ENCODE assay signal across 10 cellular contexts in the genomic region with DNA sequence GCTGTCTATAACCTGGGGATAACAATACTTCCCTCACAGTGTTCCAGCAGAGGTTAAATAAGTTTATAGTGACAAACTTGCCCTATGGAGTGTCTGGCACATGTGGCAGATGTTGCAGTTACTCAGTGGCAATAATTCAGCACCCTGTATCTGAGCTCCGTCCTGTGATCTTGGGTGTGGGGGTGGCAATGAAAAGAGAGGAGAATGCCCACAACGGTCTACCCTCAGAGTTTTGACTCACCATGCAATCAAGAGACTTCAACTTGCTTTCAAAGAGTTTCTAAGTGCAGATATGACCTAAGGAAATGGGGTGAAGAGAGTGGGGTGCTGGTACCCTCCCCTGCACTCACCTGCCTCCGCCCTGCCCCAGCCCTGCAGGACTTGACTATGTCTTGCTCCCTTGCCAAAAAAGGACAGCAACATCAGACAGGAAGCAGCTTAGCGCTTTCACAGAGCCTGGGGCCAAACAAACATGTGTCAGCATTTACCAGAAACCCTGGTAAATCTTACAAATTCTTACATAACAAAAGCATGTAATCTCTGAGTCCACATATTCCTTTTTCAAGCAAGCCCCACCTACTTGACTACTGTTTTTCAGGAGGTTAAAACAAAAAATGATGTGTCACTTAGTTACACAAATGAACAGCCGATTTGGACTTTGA.
DNase-seq lines count a peak whose midpoint lies in the region; ATAC-seq, FAIRE-seq and TF ChIP-seq lines count a peak whose summit lies in the region.
"Had no signal": no experiment of that assay in that cellular context is flagged by ENCODE, and none has a peak within 500 bp of the region (broad histone marks: within the 10 kb centered on the region; RNA-seq: fewer than 3 reads in every experiment).

No MANE protein-coding gene starts in this region.

- 49 to 55% methylated on average over 5 of the region's 5 CpGs for WGBS in pancreas, 2 donors

- peaks cover 36% of the 10 kb centered on the region for H3F3A ChIP-seq in PC-9 (ENCODE audit: insufficient read depth, low read depth)

- POLR2A ChIA-PET in PC-9 (lab: Charles Lee; ENCODE audit: unreplicated experiment): interaction anchor here (0.5 to 1.7 kb wide), 14 partner anchors 11 to 251 kb away, joined by 3 to 77 read pairs (median 4); no protein-coding TSS in a partner anchor

- FAIRE-seq in pancreas (lab: Jason Lieb, UNC): no peak

- CTCF ChIA-PET in PC-9 (lab: Charles Lee): interaction anchor here (0.6 to 1.8 kb wide), 5 partner anchors 14 to 400 kb away, joined by 3 to 6 read pairs (median 3); no protein-coding TSS in a partner anchor

- no peaks in the 10 kb centered on the region for H3K9me2 ChIP-seq in PC-9 (ENCODE audit: insufficient read depth)

- H3K4me1 ChIP-seq in PC-9 (replicated peaks; ENCODE audit: insufficient read depth): peaks cover 64% of the 10 kb centered on the region
- no peaks in the 10 kb centered on the region for H3K4me1 ChIP-seq in pancreas
- H3K4me1 ChIP-seq: psoas muscle had no signal

- H3K27me3 ChIP-seq in PC-9 (ENCODE audit: insufficient read depth, low read depth): no peaks in the 10 kb centered on the region
- no peaks in the 10 kb centered on the region for H3K27me3 ChIP-seq in pancreas
- H3K27me3 ChIP-seq: cardiac muscle cell had no signal

- peak overlapping the region; percentile 71 for H3K4me2 ChIP-seq in PC-9

- TF ChIP-seq CTCF in PC-9 (conservative IDR thresholded peaks at IDR 0.05): no peak
- no peak for TF ChIP-seq CTCF in fibroblast of mammary gland (conservative IDR thresholded peaks at IDR 0.05; ENCODE audit: control insufficient read depth, insufficient read depth, low read depth, low read length)
- no peak for TF ChIP-seq CTCF in pancreas (IDR thresholded peaks at IDR 0.05)
- TF ChIP-seq CTCF in GM20000 (IDR thresholded peaks at IDR 0.05; ENCODE audit: extremely low read depth, missing control alignments): no peak

- BruUV-seq in PC-9 (replicated peaks; lab: Mats Ljungman, UMichigan): no TSS peak

- H3K79me2 ChIP-seq in PC-9 (ENCODE audit: low read depth): no peaks in the 10 kb centered on the region

- H2AFZ ChIP-seq in PC-9: no peak overlapping the region

- no peaks in the 10 kb centered on the region for H3K9me3 ChIP-seq in PC-9 (ENCODE audit: insufficient read depth, low read depth)
- no peaks in the 10 kb centered on the region for H3K9me3 ChIP-seq in pancreas
- H3K9me3 ChIP-seq: psoas muscle had no signal

- H4K20me1 ChIP-seq in PC-9 (ENCODE audit: insufficient read depth): no peaks in the 10 kb centered on the region

- ATAC-seq in pancreas: peak in 3 of 4 donors; percentile 36 to 80 (median 50)
- no peak for ATAC-seq in HG02798 (IDR thresholded peaks at IDR 0.05; ENCODE audit: poor library complexity, unreplicated experiment)

- H3K4me3 ChIP-seq in PC-9 (no peak overlapping the region; the same call in 1 of the 2 replicates), fibroblast of mammary gland (ENCODE audit: control insufficient read depth, low read depth, low read length) (no peak overlapping the region), pancreas (no peak overlapping the region)
- H3K4me3 ChIP-seq: cardiac muscle cell, psoas muscle had no signal

- DNase-seq in ELF-1 (ENCODE audit: low read depth, low spot score) (peak; percentile 88), PC-9 (peak; percentile 88 to 98), fibroblast of mammary gland (ENCODE audit: low read depth) (peak; percentile 92), pancreas (peak in 1 of 6 donors; percentile 15), GM20000 (ENCODE audit: low spot score) (no peak), NCI-H82 treated with DMSO at 0.1 percent for 48 hours (lab: John Stamatoyannopoulos, UW; ENCODE audit: unreplicated experiment) (no peak), NCI-H446 treated with DMSO at 0.1 percent for 48 hours (lab: John Stamatoyannopoulos, UW) (no peak)

- intact Hi-C loops in PC-9 (cut with micrococcal nuclease; ENCODE audit: unreplicated experiment) (loop anchor here (1.0 to 10.0 kb wide), 6 partner anchors 9 to 256 kb away; a partner anchor contains a TSS), pancreas (cut with DNase I) (no loop called here)

- H3K36me3 ChIP-seq in PC-9 (ENCODE audit: low read depth) (no peaks in the 10 kb centered on the region), pancreas (no peaks in the 10 kb centered on the region)
- H3K36me3 ChIP-seq: cardiac muscle cell had no signal

- peak overlapping the region; percentile 99 for H3K27ac ChIP-seq in PC-9
- no peak overlapping the region for H3K27ac ChIP-seq in pancreas
- H3K27ac ChIP-seq: cardiac muscle cell, psoas muscle had no signal

Comparison
In these comparisons a context has a peak if more than half of its experiments do, and no peak if none do; other contexts are left out.
1. DNase-seq: peak in ELF-1 (single experiment), PC-9 (2 of 2) and fibroblast of mammary gland (single experiment); none in GM20000 (single experiment), NCI-H82 treated with DMSO at 0.1 percent for 48 hours (single experiment) and NCI-H446 treated with DMSO at 0.1 percent for 48 hours (single experiment).